20 cellular contexts compared by ENCODE assay signal in the genomic region with DNA sequence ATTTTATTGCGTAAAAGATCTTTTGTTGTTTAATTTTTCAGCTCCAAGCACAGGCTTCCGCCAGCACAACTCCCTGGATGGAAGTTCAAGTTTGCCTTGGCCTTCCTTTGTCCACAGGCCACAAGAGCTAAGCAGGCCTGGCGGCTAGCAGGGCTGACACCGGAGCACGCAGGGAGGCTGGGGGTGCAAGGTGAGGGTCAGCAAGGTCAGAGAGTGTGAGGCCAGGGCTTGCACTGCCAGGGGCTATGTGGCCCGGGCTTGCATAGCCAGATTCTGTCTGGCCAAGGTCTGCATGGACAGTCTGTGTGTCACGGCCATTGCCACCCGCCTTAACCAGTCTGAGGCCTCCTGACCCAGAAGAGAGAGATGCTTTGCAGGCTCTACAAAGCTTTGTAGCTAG.
DNase-seq lines count a peak whose midpoint lies in the region; ATAC-seq, FAIRE-seq and TF ChIP-seq lines count a peak whose summit lies in the region.
"Had no signal": no experiment of that assay in that cellular context is flagged by ENCODE, and none has a peak within 500 bp of the region (broad histone marks: within the 10 kb centered on the region; RNA-seq: fewer than 3 reads in every experiment).

No MANE protein-coding gene starts in this region.

- CTCF ChIA-PET in HepG2 (lab: Yijun Ruan, JAX; ENCODE audit: low intra/inter-chr PET ratio, low total read pairs): no interaction called here

- no peak overlapping the region for H3K4ac ChIP-seq in trophoblast cell (ENCODE audit: low read depth, low read length)

- peak overlapping the region; percentile 73 for H2BK120ac ChIP-seq in trophoblast cell (ENCODE audit: insufficient read depth, low read length, poor library complexity)

- H3K27ac ChIP-seq in HepG2 (ENCODE audit: extremely low read length, insufficient read depth, low read length) (no peak overlapping the region), right lobe of liver (no peak overlapping the region), trophoblast cell (ENCODE audit: low read depth, low read length) (no peak overlapping the region), foreskin keratinocyte (no peak overlapping the region)

- TF ChIP-seq EP300 in HepG2 (IDR thresholded peaks at IDR 0.05; ENCODE audit: low read depth in 2 of 2, low read length in 2 of 2): no peak
- TF ChIP-seq EP300 in HepG2 (CRISPR knock-in tag; IDR thresholded peaks at IDR 0.05; ENCODE audit: borderline replicate concordance): no peak

- H3K9ac ChIP-seq in HepG2 (ENCODE audit: insufficient read depth, low read depth, low read length) (no peak overlapping the region), trophoblast cell (ENCODE audit: low read length) (no peak overlapping the region)

- peaks cover 9% of the 10 kb centered on the region for H3K79me1 ChIP-seq in trophoblast cell (ENCODE audit: low read length)

- H3K23ac ChIP-seq in trophoblast cell (ENCODE audit: low read length): no peak overlapping the region

- H4K12ac ChIP-seq in trophoblast cell (ENCODE audit: low read depth, low read length): no peak overlapping the region

- no peak overlapping the region for H4K8ac ChIP-seq in trophoblast cell (ENCODE audit: low read depth, low read length)

- H2AFZ ChIP-seq in HepG2 (ENCODE audit: low read length): no peak overlapping the region
- H2AFZ ChIP-seq in trophoblast cell (ENCODE audit: insufficient read depth, low read length, poor library complexity): no peak overlapping the region

- intact Hi-C loops in HepG2 (cut with micrococcal nuclease; ENCODE audit: unreplicated experiment) (no loop called here), right lobe of liver (cut with DNase I) (no loop called here), sciatic nerve (cut with DNase I) (no loop called here)

- TF ChIP-seq RAD21 in HepG2 (CRISPR knock-in tag; IDR thresholded peaks at IDR 0.05): no peak

- H4K20me1 ChIP-seq in HepG2 (ENCODE audit: insufficient read depth, low read length): no peaks in the 10 kb centered on the region

- H4K91ac ChIP-seq in trophoblast cell (ENCODE audit: low read depth, low read length): no peak overlapping the region

- TF ChIP-seq CTCF in HepG2 (CRISPR knock-in tag; IDR thresholded peaks at IDR 0.05) (no peak), right lobe of liver (IDR thresholded peaks at IDR 0.05) (no peak), foreskin keratinocyte (conservative IDR thresholded peaks at IDR 0.05) (no peak)

- DNase-seq in HepG2 (ENCODE audit: low spot score) (peak; percentile 31), right lobe of liver (no peak), islet precursor cell (peak; percentile 73), trophoblast cell (peak in 1 of 2 donors; percentile 8), sciatic nerve (ENCODE audit: low spot score) (no peak), left lobe of liver (ENCODE audit: low spot score) (no peak), foreskin keratinocyte (no peak)
- no peak for DNase-seq in effector CD4-positive, alpha-beta T cell
- DNase-seq: 8988T; C1 segment of cervical spinal cord; Caco-2; CD4-positive, CD25-positive, alpha-beta regulatory T cell; CD8-positive, alpha-beta T cell; DMS153; DND-41; GDM1; GOT3; HCEC 1CT had no signal

- H3K36me3 ChIP-seq in HepG2 (replicated peaks in 1 of 2; ENCODE audit: control insufficient read depth in 1 of 2, insufficient read depth in 2 of 2, low read length in 2 of 2) (no peaks in the 10 kb centered on the region), right lobe of liver (no peaks in the 10 kb centered on the region), trophoblast cell (ENCODE audit: control insufficient read depth in 1 of 2, insufficient read depth in 2 of 2, low read length in 2 of 2) (no peaks in the 10 kb centered on the region)

- H3K4me1 ChIP-seq in HepG2 (ENCODE audit: insufficient read depth, low read length) (peaks cover 66% of the 10 kb centered on the region), right lobe of liver (no peaks in the 10 kb centered on the region), trophoblast cell (ENCODE audit: control insufficient read depth in 1 of 2, insufficient read depth in 2 of 2, low read length in 2 of 2) (peaks cover 25 to 29% of the 10 kb centered on the region in 2 experiments), foreskin keratinocyte (peaks cover 6% of the 10 kb centered on the region)

- no peaks in the 10 kb centered on the region for H3K27me3 ChIP-seq in HepG2 (ENCODE audit: control insufficient read depth in 1 of 2, insufficient read depth in 2 of 2, low read length in 2 of 2)
- no peaks in the 10 kb centered on the region for H3K27me3 ChIP-seq in right lobe of liver
- no peaks in the 10 kb centered on the region for H3K27me3 ChIP-seq in trophoblast cell (ENCODE audit: insufficient read depth, low read length)
- no peaks in the 10 kb centered on the region for H3K27me3 ChIP-seq in foreskin keratinocyte

- H3K9me3 ChIP-seq in HepG2 (ENCODE audit: low read length) (peaks cover 4% of the 10 kb centered on the region; the same call in 1 of the 2 replicates), right lobe of liver (no peaks in the 10 kb centered on the region), trophoblast cell (ENCODE audit: insufficient read depth, low read depth, low read length) (no peaks in the 10 kb centered on the region)
- H3K9me3 ChIP-seq: Caco-2 had no signal

- H2BK12ac ChIP-seq in trophoblast cell (ENCODE audit: low read length): peak overlapping the region; percentile 8

- H3K4me3 ChIP-seq in HepG2 (replicated peaks in 1 of 3; ENCODE audit: insufficient read depth in 1 of 3, low read depth in 2 of 3, low read length in 3 of 3): peak overlapping the region in 1 of 3 experiments; percentile 38; a peak in 2 of 6 replicates
- H3K4me3 ChIP-seq in right lobe of liver: no peak overlapping the region
- H3K4me3 ChIP-seq in trophoblast cell (ENCODE audit: low read depth, low read length): no peak overlapping the region
- H3K4me3 ChIP-seq: GM12878 had no signal

- H2BK5ac ChIP-seq in trophoblast cell (ENCODE audit: low read depth, low read length, poor library complexity): no peak overlapping the region

- H3K14ac ChIP-seq in trophoblast cell (ENCODE audit: low read length): no peak overlapping the region

- H3K18ac ChIP-seq in trophoblast cell (ENCODE audit: low read length): no peak overlapping the region

- ATAC-seq in HepG2 (peak; percentile 76), right lobe of liver (no peak), sciatic nerve (peak; percentile 71), left lobe of liver (no peak), foreskin keratinocyte (no peak)
- ATAC-seq: CD8-positive, alpha-beta T cell; GM12878 had no signal

- FAIRE-seq in HepG2 (lab: Jason Lieb, UNC): no peak
- FAIRE-seq: GM12878, GM19239 had no signal

- POLR2A ChIA-PET in HepG2 (lab: Yijun Ruan, JAX): interaction anchor here (1.3 kb wide), 1 partner anchor 39 kb away, joined by 6 read pairs; no protein-coding TSS in a partner anchor

- WGBS in HepG2 (ENCODE audit: low lambda C conversion rate): 0% methylated on average over 3 of the region's 8 CpGs
- WGBS in right lobe of liver (ENCODE audit: insufficient coverage, low coverage, low lambda C conversion rate, missing lambda C conversion rate): 88% methylated on average over 4 of the region's 8 CpGs
- no CpG with 5 or more reads among the region's 8 CpGs for WGBS in trophoblast cell (ENCODE audit: extremely low coverage, insufficient coverage, insufficient read length)

- H3K4me2 ChIP-seq in HepG2 (ENCODE audit: low read depth, low read length): peak overlapping the region; percentile 55
- no peak overlapping the region for H3K4me2 ChIP-seq in trophoblast cell (ENCODE audit: low read length)

- in situ Hi-C loops in HepG2 (cut with HindIII; ENCODE audit: extremely low pct_ligation_motif_present, low pct_unique_long_range_greater_than_20kb): no loop called here

- H3K79me2 ChIP-seq in HepG2 (ENCODE audit: insufficient read depth, low read length) (no peaks in the 10 kb centered on the region), trophoblast cell (ENCODE audit: control insufficient read depth, insufficient read depth, low read length, poor library complexity) (no peaks in the 10 kb centered on the region)

- H2AK5ac ChIP-seq in trophoblast cell (ENCODE audit: low read length): no peak overlapping the region

- no peak for TF ChIP-seq POLR2A in HepG2 (IDR thresholded peaks at IDR 0.05; ENCODE audit: insufficient read depth in 1 of 2, low read depth in 2 of 2, low read length in 2 of 2)
- no peak for TF ChIP-seq POLR2A in right lobe of liver (IDR thresholded peaks at IDR 0.05)

- BruUV-seq in HepG2 (replicated peaks; lab: Mats Ljungman, UMichigan): no TSS peak

TF ChIP-seq in HepG2, 621 proteins besides CTCF, POLR2A, EP300 and RAD21 (continues in another document):
- no peak for TF ChIP-seq MYC (CRISPR knock-in tag; IDR thresholded peaks at IDR 0.05; ENCODE audit: borderline replicate concordance)
- TF ChIP-seq ZNF24 (IDR thresholded peaks at IDR 0.05): no peak
- no peak for TF ChIP-seq ZMYM4 (CRISPR knock-in tag; IDR thresholded peaks at IDR 0.05)
- no peak for TF ChIP-seq THYN1 (CRISPR knock-in tag; IDR thresholded peaks at IDR 0.05; ENCODE audit: borderline replicate concordance, low read depth)
- TF ChIP-seq BCL6 (CRISPR knock-in tag; IDR thresholded peaks at IDR 0.05): peak; percentile 63
- TF ChIP-seq SOX6 (IDR thresholded peaks at IDR 0.05): no peak
- TF ChIP-seq SOX6 (CRISPR knock-in tag; IDR thresholded peaks at IDR 0.05): peak; percentile 59
- TF ChIP-seq, protein P1, sequence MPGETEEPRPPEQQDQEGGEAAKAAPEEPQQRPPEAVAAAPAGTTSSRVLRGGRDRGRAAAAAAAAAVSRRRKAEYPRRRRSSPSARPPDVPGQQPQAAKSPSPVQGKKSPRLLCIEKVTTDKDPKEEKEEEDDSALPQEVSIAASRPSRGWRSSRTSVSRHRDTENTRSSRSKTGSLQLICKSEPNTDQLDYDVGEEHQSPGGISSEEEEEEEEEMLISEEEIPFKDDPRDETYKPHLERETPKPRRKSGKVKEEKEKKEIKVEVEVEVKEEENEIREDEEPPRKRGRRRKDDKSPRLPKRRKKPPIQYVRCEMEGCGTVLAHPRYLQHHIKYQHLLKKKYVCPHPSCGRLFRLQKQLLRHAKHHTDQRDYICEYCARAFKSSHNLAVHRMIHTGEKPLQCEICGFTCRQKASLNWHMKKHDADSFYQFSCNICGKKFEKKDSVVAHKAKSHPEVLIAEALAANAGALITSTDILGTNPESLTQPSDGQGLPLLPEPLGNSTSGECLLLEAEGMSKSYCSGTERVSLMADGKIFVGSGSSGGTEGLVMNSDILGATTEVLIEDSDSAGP (CRISPR knock-in tag; IDR thresholded peaks at IDR 0.05; ENCODE audit: borderline replicate concordance): peak; percentile 51; the same call in 1 of the 2 replicates
- TF ChIP-seq HOXA7 (CRISPR knock-in tag; IDR thresholded peaks at IDR 0.05): no peak
- TF ChIP-seq RXRA (CRISPR knock-in tag; IDR thresholded peaks at IDR 0.05): peak; percentile 48
- TF ChIP-seq MYNN (CRISPR knock-in tag; IDR thresholded peaks at IDR 0.05; ENCODE audit: low read depth): no peak
- peak; percentile 38 for TF ChIP-seq TBL1XR1 (IDR thresholded peaks at IDR 0.05; ENCODE audit: borderline replicate concordance, low read length, partially characterized antibody)
- TF ChIP-seq NPAS2 (CRISPR knock-in tag; IDR thresholded peaks at IDR 0.05; ENCODE audit: borderline replicate concordance): no peak
- no peak for TF ChIP-seq KAT7 (CRISPR knock-in tag; IDR thresholded peaks at IDR 0.05; ENCODE audit: borderline replicate concordance)

Comparison
In these comparisons a context has a peak if more than half of its experiments do, and no peak if none do; other contexts are left out.
1. ATAC-seq: peak in HepG2 (single experiment) and sciatic nerve (single experiment); none in right lobe of liver (0 of 4), left lobe of liver (single experiment) and foreskin keratinocyte (single experiment).
2. DNase-seq: peak in HepG2 (single experiment) and islet precursor cell (single experiment); none in right lobe of liver (0 of 3), sciatic nerve (single experiment), effector CD4-positive, alpha-beta T cell (single experiment), left lobe of liver (single experiment) and foreskin keratinocyte (0 of 2).